In the genomic region with DNA sequence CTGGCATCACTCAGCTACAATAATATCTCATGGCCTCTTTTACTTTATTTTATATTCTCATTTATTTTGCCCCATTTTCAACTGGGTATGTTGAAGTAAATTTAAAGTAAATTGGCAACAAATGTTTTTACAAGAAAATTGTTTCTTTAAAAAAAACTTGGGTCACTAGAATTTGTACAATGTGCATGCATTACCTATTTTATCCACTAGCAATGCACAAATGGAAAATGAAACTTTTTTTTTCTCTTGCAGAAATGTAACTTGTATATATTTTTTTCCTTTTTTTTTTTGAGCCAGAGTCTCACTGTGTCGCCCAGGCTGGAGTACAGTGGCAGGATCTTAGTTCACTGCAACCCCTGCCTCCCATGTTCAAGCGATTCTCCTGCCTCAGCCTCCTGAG, we compare ENCODE assay signal across 18 cellular contexts. TPM values are rescaled to one million over a fixed set of nuclear protein-coding genes. Genes with fewer than 3 reads are reported as not detected.
A peak's percentile ranks its signal among the peaks of the same experiment; 100 is the strongest.
DNase-seq lines count a peak whose midpoint lies in the region; ATAC-seq and TF ChIP-seq lines count a peak whose summit lies in the region.
"Had no signal": no experiment of that assay in that cellular context is flagged by ENCODE, and none has a peak within 500 bp of the region (broad histone marks: within the 10 kb centered on the region; RNA-seq: fewer than 3 reads in every experiment).

No MANE protein-coding gene starts in this region.

- peaks cover 0 to 3% (median 0%) of the 10 kb centered on the region in 4 donors for H3K4me1 ChIP-seq in liver (ENCODE audit: control insufficient read depth in 4 of 4, insufficient read depth in 4 of 4, low read length in 3 of 4)
- H3K4me1 ChIP-seq in right lobe of liver = no peaks in the 10 kb centered on the region
- H3K4me1 ChIP-seq in PC-9 (replicated peaks; ENCODE audit: insufficient read depth) = peaks cover 11% of the 10 kb centered on the region
- no peaks in the 10 kb centered on the region for H3K4me1 ChIP-seq in gastrocnemius medialis
- H3K4me1 ChIP-seq: body of pancreas, Caco-2 had no signal

- H3K27me3 ChIP-seq in liver (ENCODE audit: control insufficient read depth in 4 of 4, insufficient read depth in 4 of 4, low read length in 3 of 4) (no peaks in the 10 kb centered on the region), right lobe of liver (no peaks in the 10 kb centered on the region), PC-9 (ENCODE audit: insufficient read depth, low read depth) (no peaks in the 10 kb centered on the region), gastrocnemius medialis (no peaks in the 10 kb centered on the region)
- H3K27me3 ChIP-seq: body of pancreas had no signal

- H3K9ac ChIP-seq in liver (ENCODE audit: low read depth in 1 of 2, low read length in 2 of 2) = no peak overlapping the region

- no TSS peak for BruUV-seq in PC-9 (replicated peaks; lab: Mats Ljungman, UMichigan)

- H2AFZ ChIP-seq in PC-9 = no peak overlapping the region

- ATAC-seq in right lobe of liver = no peak
- no peak for ATAC-seq in HG03045 (IDR thresholded peaks at IDR 0.05; ENCODE audit: unreplicated experiment)
- no peak for ATAC-seq in GM19455 (IDR thresholded peaks at IDR 0.05; ENCODE audit: unreplicated experiment)
- no peak for ATAC-seq in gastrocnemius medialis
- ATAC-seq: body of pancreas, left colon had no signal

- 88% methylated on average over 2 of the region's 2 CpGs for whole genome bisulfite sequencing in liver
- WGBS in right lobe of liver (ENCODE audit: insufficient coverage, low coverage, low lambda C conversion rate, missing lambda C conversion rate) = 80% methylated on average over 2 of the region's 2 CpGs

- H3K4me2 ChIP-seq in PC-9 = no peak overlapping the region

- TF ChIP-seq CTCF in liver (IDR thresholded peaks at IDR 0.05; ENCODE audit: low read depth, low read length, missing input control) = peak; percentile 16
- peak in 1 of 4 donors; percentile 8 for TF ChIP-seq CTCF in right lobe of liver (IDR thresholded peaks at IDR 0.05)
- peak; percentile 41; the same call in 1 of the 2 replicates for TF ChIP-seq CTCF in PC-9 (conservative IDR thresholded peaks at IDR 0.05)
- TF ChIP-seq CTCF in fibroblast of the aortic adventitia (IDR thresholded peaks at IDR 0.05; ENCODE audit: insufficient read depth, low read length) = peak; percentile 58
- no peak for TF ChIP-seq CTCF in gastrocnemius medialis (IDR thresholded peaks at IDR 0.05 in 4 of 5, conservative IDR thresholded peaks at IDR 0.05 in 1 of 5)

- H3K9me3 ChIP-seq in liver (ENCODE audit: control insufficient read depth in 4 of 4, low read length in 3 of 4) (no peaks in the 10 kb centered on the region), right lobe of liver (no peaks in the 10 kb centered on the region), PC-9 (ENCODE audit: insufficient read depth, low read depth) (no peaks in the 10 kb centered on the region), gastrocnemius medialis (no peaks in the 10 kb centered on the region)
- H3K9me3 ChIP-seq: body of pancreas, Caco-2, spleen had no signal

- H3K36me3 ChIP-seq in liver (ENCODE audit: control insufficient read depth in 4 of 4, insufficient read depth in 3 of 4, low read depth in 1 of 4, low read length in 3 of 4) (no peaks in the 10 kb centered on the region), right lobe of liver (no peaks in the 10 kb centered on the region), PC-9 (ENCODE audit: low read depth) (no peaks in the 10 kb centered on the region), gastrocnemius medialis (no peaks in the 10 kb centered on the region)
- H3K36me3 ChIP-seq: spleen had no signal

- intact Hi-C loops in right lobe of liver (cut with DNase I) = loop anchor here (5.0 to 10.0 kb wide), 3 partner anchors 64 to 277 kb away; no protein-coding TSS in a partner anchor
- intact Hi-C loops in PC-9 (cut with micrococcal nuclease; ENCODE audit: unreplicated experiment) = loop anchor here (10.0 kb wide), 2 partner anchors 127 to 407 kb away; no protein-coding TSS in a partner anchor
- intact Hi-C loops in gastrocnemius medialis (cut with DNase I; ENCODE audit: low total_unique reads) = no loop called here

- CTCF ChIA-PET in PC-9 (lab: Charles Lee) = interaction anchor here (0.6 to 1.5 kb wide), 3 partner anchors 27 to 378 kb away, joined by 3 to 14 read pairs (median 6); partner anchors contain the start of gene PURB

- DNase-seq in right lobe of liver = no peak
- DNase-seq in PC-9 = no peak
- no peak for DNase-seq in fibroblast of the aortic adventitia (ENCODE audit: low read depth)
- no peak for DNase-seq in gastrocnemius medialis
- DNase-seq in NOMO-1 (lab: John Stamatoyannopoulos, UW; ENCODE audit: unreplicated experiment in 2 of 2) = no peak
- DNase-seq: activated B cell treated with CpG ODN at 0.5 μM for 24 hours; body of pancreas; Caco-2; GF-D8; left colon; NCI-H1694 treated with DMSO at 0.1 percent for 48 hours; NCI-H524 treated with DMSO at 0.1 percent for 48 hours; posterior cingulate gyrus; spleen; stimulated activated naive CD4-positive, alpha-beta T cell treated with Interleukin-2 at 50 U/mL for 16 hours had no signal

- H3K27ac ChIP-seq in liver (ENCODE audit: low read depth in 1 of 2, low read length in 2 of 2) = no peak overlapping the region
- no peak overlapping the region for H3K27ac ChIP-seq in right lobe of liver
- no peak overlapping the region for H3K27ac ChIP-seq in PC-9
- H3K27ac ChIP-seq in gastrocnemius medialis = no peak overlapping the region
- H3K27ac ChIP-seq: body of pancreas, spleen had no signal

- H3K4me3 ChIP-seq in liver (ENCODE audit: low read depth in 1 of 3, low read length in 3 of 3) (no peak overlapping the region), right lobe of liver (no peak overlapping the region), PC-9 (no peak overlapping the region), fibroblast of the aortic adventitia (ENCODE audit: low read depth, low read length) (no peak overlapping the region), gastrocnemius medialis (no peak overlapping the region)
- H3K4me3 ChIP-seq: body of pancreas, spleen had no signal

- in situ Hi-C loops in gastrocnemius medialis (cut with MboI; ENCODE audit: low sequenced_read_pairs in 4 of 4) = loop anchor here (5.0 to 25.0 kb wide), 4 partner anchors 59 to 279 kb away; no protein-coding TSS in a partner anchor

- H3K79me2 ChIP-seq in PC-9 (ENCODE audit: low read depth) = no peaks in the 10 kb centered on the region

- H4K20me1 ChIP-seq in PC-9 (ENCODE audit: insufficient read depth) = no peaks in the 10 kb centered on the region

- no peak for TF ChIP-seq POLR2A in right lobe of liver (IDR thresholded peaks at IDR 0.05)
- TF ChIP-seq POLR2A in gastrocnemius medialis (IDR thresholded peaks at IDR 0.05) = no peak

- H3F3A ChIP-seq in PC-9 (ENCODE audit: insufficient read depth, low read depth) = peaks cover 19% of the 10 kb centered on the region

- POLR2A ChIA-PET in PC-9 (lab: Charles Lee; ENCODE audit: unreplicated experiment) = no interaction called here

- H3K9me2 ChIP-seq in PC-9 (ENCODE audit: insufficient read depth) = no peaks in the 10 kb centered on the region

- no peak for TF ChIP-seq RAD21 in liver (IDR thresholded peaks at IDR 0.05)

TF ChIP-seq in liver, 16 proteins besides CTCF, POLR2A, EP300 and RAD21:
- TF ChIP-seq FOXA1 (IDR thresholded peaks at IDR 0.05) = no peak
- TF ChIP-seq, protein P1, sequence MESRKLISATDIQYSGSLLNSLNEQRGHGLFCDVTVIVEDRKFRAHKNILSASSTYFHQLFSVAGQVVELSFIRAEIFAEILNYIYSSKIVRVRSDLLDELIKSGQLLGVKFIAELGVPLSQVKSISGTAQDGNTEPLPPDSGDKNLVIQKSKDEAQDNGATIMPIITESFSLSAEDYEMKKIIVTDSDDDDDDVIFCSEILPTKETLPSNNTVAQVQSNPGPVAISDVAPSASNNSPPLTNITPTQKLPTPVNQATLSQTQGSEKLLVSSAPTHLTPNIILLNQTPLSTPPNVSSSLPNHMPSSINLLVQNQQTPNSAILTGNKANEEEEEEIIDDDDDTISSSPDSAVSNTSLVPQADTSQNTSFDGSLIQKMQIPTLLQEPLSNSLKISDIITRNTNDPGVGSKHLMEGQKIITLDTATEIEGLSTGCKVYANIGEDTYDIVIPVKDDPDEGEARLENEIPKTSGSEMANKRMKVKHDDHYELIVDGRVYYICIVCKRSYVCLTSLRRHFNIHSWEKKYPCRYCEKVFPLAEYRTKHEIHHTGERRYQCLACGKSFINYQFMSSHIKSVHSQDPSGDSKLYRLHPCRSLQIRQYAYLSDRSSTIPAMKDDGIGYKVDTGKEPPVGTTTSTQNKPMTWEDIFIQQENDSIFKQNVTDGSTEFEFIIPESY (IDR thresholded peaks at IDR 0.05) = no peak
- no peak for TF ChIP-seq RXRA (IDR thresholded peaks at IDR 0.05)
- no peak for TF ChIP-seq MAX (IDR thresholded peaks at IDR 0.05)
- no peak for TF ChIP-seq HNF4A (conservative IDR thresholded peaks at IDR 0.05)
- TF ChIP-seq, protein P2, sequence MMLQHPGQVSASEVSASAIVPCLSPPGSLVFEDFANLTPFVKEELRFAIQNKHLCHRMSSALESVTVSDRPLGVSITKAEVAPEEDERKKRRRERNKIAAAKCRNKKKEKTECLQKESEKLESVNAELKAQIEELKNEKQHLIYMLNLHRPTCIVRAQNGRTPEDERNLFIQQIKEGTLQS (IDR thresholded peaks at IDR 0.05) = no peak
- no peak for TF ChIP-seq GABPA (IDR thresholded peaks at IDR 0.05 in 1 of 2, conservative IDR thresholded peaks at IDR 0.05 in 1 of 2)
- no peak for TF ChIP-seq NR2F2 (IDR thresholded peaks at IDR 0.05)
- TF ChIP-seq JUND (IDR thresholded peaks at IDR 0.05) = no peak

RNA-seq across cellular contexts. Expression of gene H2AZ2, which starts 10.3 kb away (rescaled TPM):
- total RNA-seq in liver (100 to 1,000 TPM in 1 of 2 donors, 10 to 100 TPM in 1; 85.2 to 182 TPM), right lobe of liver (10 to 100 TPM; 49.3 to 69.1 (median 60.9) TPM), PC-9 (2021) (334 and 354 TPM in 2 replicates), fibroblast of the aortic adventitia (ENCODE audit: low replicate concordance) (69.1 and 122 TPM in 2 replicates), gastrocnemius medialis (100 to 1,000 TPM in 3 of 4 donors, 10 to 100 TPM in 1; 83.0 to 147 (median 132) TPM)
- polyA plus RNA-seq in liver = 10 to 100 TPM; 51.3 to 53.9 TPM

RNA-seq across cellular contexts. Expression of gene PURB, which starts 27.2 kb away (rescaled TPM):
- total RNA-seq in liver (10 to 100 TPM in 1 of 2 donors, 1 to 10 TPM in 1; 9.6 to 11.4 TPM), right lobe of liver (1 to 10 TPM; 4.9 to 6.9 (median 6.7) TPM), PC-9 (2021) (33.1 and 38.2 TPM in 2 replicates), fibroblast of the aortic adventitia (ENCODE audit: low replicate concordance) (10.5 and 27.2 TPM in 2 replicates), gastrocnemius medialis (10 to 100 TPM; 13.0 to 18.7 (median 15.9) TPM)
- polyA plus RNA-seq in liver = 1 to 10 TPM in 1 of 2 donors, under 1 TPM in 1; 0.92 to 2.1 TPM

Comparison
In these comparisons a context has a peak if more than half of its experiments do, and no peak if none do; other contexts are left out.
1. CTCF ChIP-seq: peak in liver (single experiment), PC-9 (single experiment) and fibroblast of the aortic adventitia (single experiment); none in gastrocnemius medialis (0 of 5).